ENCODE assay signal across 8 cellular contexts in genomic region chr9:19464061-19464763, GRCh38. TPM values are rescaled to one million over a fixed set of nuclear protein-coding genes. Genes with fewer than 3 reads are reported as not detected.
A peak's percentile ranks its signal among the peaks of the same experiment; 100 is the strongest.
DNase-seq lines count a peak whose midpoint lies in the region; ATAC-seq and TF ChIP-seq lines count a peak whose summit lies in the region.

No MANE protein-coding gene starts in this region.

- DNase-seq in prostate gland (ENCODE audit: low spot score) (no peak), NCI-H1092 treated with DMSO at 0.1 percent for 48 hours (lab: John Stamatoyannopoulos, UW) (no peak), NCI-H510A (lab: John Stamatoyannopoulos, UW) (no peak), omental fat pad (ENCODE audit: low spot score) (no peak)

- H3K36me3 ChIP-seq in duodenal mucosa (ENCODE audit: control insufficient read depth in 1 of 2, insufficient read depth in 2 of 2, low read length in 2 of 2), result no peaks in the 10 kb centered on the region
- H3K36me3 ChIP-seq in prostate gland, result no peaks in the 10 kb centered on the region

- ATAC-seq in GM18858 (IDR thresholded peaks at IDR 0.05; ENCODE audit: unreplicated experiment), result peak; percentile 4
- peak; percentile 16 for ATAC-seq in HG03521 (IDR thresholded peaks at IDR 0.05; ENCODE audit: unreplicated experiment)
- no peak for ATAC-seq in HG02973 (IDR thresholded peaks at IDR 0.05; ENCODE audit: unreplicated experiment)
- ATAC-seq in omental fat pad (ENCODE audit: low FRiP score), result no peak

- H3K27ac ChIP-seq in duodenal mucosa (ENCODE audit: low read depth, low read length) (no peak overlapping the region), prostate gland (no peak overlapping the region)

- intact Hi-C loops in prostate gland (cut with DNase I), result no loop called here

- TF ChIP-seq CTCF in prostate gland (IDR thresholded peaks at IDR 0.05) (no peak), omental fat pad (IDR thresholded peaks at IDR 0.05) (no peak)

- no peaks in the 10 kb centered on the region for H3K9me3 ChIP-seq in duodenal mucosa (ENCODE audit: control insufficient read depth in 1 of 2, low read length in 2 of 2)
- H3K9me3 ChIP-seq in prostate gland, result no peaks in the 10 kb centered on the region

- H3K27me3 ChIP-seq in duodenal mucosa (ENCODE audit: control insufficient read depth in 1 of 2, insufficient read depth in 2 of 2, low read length in 2 of 2), result no peaks in the 10 kb centered on the region
- no peaks in the 10 kb centered on the region for H3K27me3 ChIP-seq in prostate gland (replicated peaks; ENCODE audit: insufficient read depth)

- WGBS in prostate gland, result 76% methylated on average over 21 of the region's 23 CpGs

- H3K4me1 ChIP-seq in duodenal mucosa (ENCODE audit: control insufficient read depth in 1 of 2, insufficient read depth in 2 of 2, low read length in 2 of 2) (peaks cover 4 to 10% of the 10 kb centered on the region in 2 donors), prostate gland (replicated peaks) (no peaks in the 10 kb centered on the region)

- no peak overlapping the region for H3K9ac ChIP-seq in duodenal mucosa (ENCODE audit: low read depth in 1 of 2, low read length in 2 of 2)

- no peak for TF ChIP-seq POLR2A in prostate gland (IDR thresholded peaks at IDR 0.05)

- H3K4me3 ChIP-seq in duodenal mucosa (ENCODE audit: low read depth in 1 of 2, low read length in 2 of 2) (peak overlapping the region; percentile 48 to 53), prostate gland (peak overlapping the region; percentile 48 to 50)

RNA-seq across cellular contexts. Expression of gene ACER2, which starts 55.4 kb away (rescaled TPM):
- total RNA-seq in prostate gland, result 10 to 100 TPM; 11.1 to 14.0 TPM
- 10 to 100 TPM; 10.4 to 38.1 (median 20.9) TPM for total RNA-seq in omental fat pad

Comparison
In these comparisons a context has a peak if more than half of its experiments do, and no peak if none do; other contexts are left out.
1. ATAC-seq: peak in GM18858 (single experiment) and HG03521 (single experiment); none in HG02973 (single experiment) and omental fat pad (single experiment).